Comparison of ENCODE assay signal across 8 cellular contexts in genomic region chr1:153967109-153967999, GRCh38. TPM values are rescaled to one million over a fixed set of nuclear protein-coding genes. Genes with fewer than 3 reads are reported as not detected.
DNase-seq lines count a peak whose midpoint lies in the region; ATAC-seq and TF ChIP-seq lines count a peak whose summit lies in the region.

TSS of gene CREB3L4 (plus strand) at chr1:153967902. CDS start at chr1:153968526, 624 bp downstream.

- no peaks in the 10 kb centered on the region for H4K20me1 ChIP-seq in OCI-LY7 (ENCODE audit: insufficient read depth, low read length)

- CTCF ChIA-PET in OCI-LY7 (lab: Charles Lee; ENCODE audit: unreplicated experiment), result interaction anchor here (2.0 kb wide), 1 partner anchor 21 kb away, joined by 6 read pairs; the partner anchor contains the start of gene DENND4B

- no peaks in the 10 kb centered on the region for H3K9me3 ChIP-seq in OCI-LY7 (ENCODE audit: low read length)
- H3K9me3 ChIP-seq in mucosa of rectum (ENCODE audit: control insufficient read depth in 2 of 2, low read length in 2 of 2), result no peaks in the 10 kb centered on the region

- H3K4me2 ChIP-seq in OCI-LY7 (ENCODE audit: low read length), result peak within 1 kb of the TSS; percentile 100

- no peaks in the 10 kb centered on the region for H3K9me2 ChIP-seq in OCI-LY7 (ENCODE audit: insufficient read depth, low read length)

- H3K9me3 Mint-ChIP-seq in IgD-negative memory B cell, result no peaks in the 10 kb centered on the region

- peak; percentile 90 for TF ChIP-seq POLR2A in erythroblast (IDR thresholded peaks at IDR 0.05; ENCODE audit: low read length)

- POLR2A ChIA-PET in OCI-LY7 (lab: Charles Lee), result interaction anchor here (0.6 to 4.7 kb wide), 10 partner anchors 9 to 972 kb away, joined by 3 to 54 read pairs (median 8); partner anchors contain the start of genes DENND4B, GATAD2B, JTB and RPS27

- peaks cover 43% of the 10 kb centered on the region for H3K79me2 ChIP-seq in OCI-LY7 (ENCODE audit: insufficient read depth, low read depth, low read length)

- H3K36me3 ChIP-seq in OCI-LY7 (ENCODE audit: insufficient read depth, low read length) (peaks cover 11% of the 10 kb centered on the region; the same call in 1 of the 2 replicates), mucosa of rectum (ENCODE audit: control insufficient read depth in 2 of 2, insufficient read depth in 2 of 2, low read length in 2 of 2) (no peaks in the 10 kb centered on the region)

- peak within 1 kb of the TSS; percentile 89 to 100 (median 94) for H3K4me3 Mint-ChIP-seq in IgD-negative memory B cell

- TF ChIP-seq CTCF in OCI-LY7 (conservative IDR thresholded peaks at IDR 0.05; ENCODE audit: low read length), result peak; percentile 67

- H3K27ac ChIP-seq in OCI-LY7 (ENCODE audit: low read depth, low read length, poor library complexity, severe bottlenecking) (peak within 1 kb of the TSS; percentile 89), mucosa of rectum (ENCODE audit: low read depth in 2 of 2, low read length in 2 of 2) (peak within 1 kb of the TSS; percentile 92 to 94)

- DNase-seq in DMS53 treated with DMSO at 0.1 percent for 48 hours (lab: John Stamatoyannopoulos, UW; ENCODE audit: unreplicated experiment) (peak; percentile 96), OCI-LY7 (ENCODE audit: low spot score) (peak; percentile 98), erythroblast (lab: John Stamatoyannopoulos, UW) (peak; percentile 96 to 98)
- peak; percentile 77 for DNase-seq in activated T-cell treated with anti-CD3 and anti-CD28 coated beads, Interleukin-2, amount 50 U/mL, for 1 hour
- peak; percentile 68 to 75 for DNase-seq in stimulated activated CD8-positive, alpha-beta memory T cell treated with anti-CD3 and anti-CD28 coated beads, Interleukin-7, amount 100 ng/mL, for 4 hours (ENCODE audit: low read depth in 2 of 2)

- H2AFZ ChIP-seq in OCI-LY7 (ENCODE audit: low read length), result peak within 1 kb of the TSS; percentile 77; the same call in 1 of the 2 replicates

- intact Hi-C loops in OCI-LY7 (cut with micrococcal nuclease; ENCODE audit: unreplicated experiment), result loop anchor here (1.0 kb wide), 2 partner anchors 10 to 44 kb away; partner anchors contain the start of gene JTB

- peaks cover 35 to 43% (median 39%) of the 10 kb centered on the region in 3 donors for H3K4me1 Mint-ChIP-seq in IgD-negative memory B cell

- peak within 1 kb of the TSS; percentile 78 for H3K4me3 ChIP-seq in OCI-LY7 (ENCODE audit: low read depth, low read length, poor library complexity, severe bottlenecking)
- H3K4me3 ChIP-seq in mucosa of rectum (ENCODE audit: low read length in 2 of 2), result peak within 1 kb of the TSS; percentile 81 to 94

- peak within 1 kb of the TSS; percentile 90 to 98 (median 97) for H3K27ac Mint-ChIP-seq in IgD-negative memory B cell

- H3K27me3 Mint-ChIP-seq in IgD-negative memory B cell, result no peaks in the 10 kb centered on the region

- BruUV-seq in OCI-LY7 (replicated peaks; lab: Mats Ljungman, UMichigan), result TSS peak; percentile 87

- H3K4me1 ChIP-seq in OCI-LY7 (ENCODE audit: insufficient read depth, low read length, poor library complexity, severe bottlenecking) (peaks cover 40% of the 10 kb centered on the region), mucosa of rectum (ENCODE audit: control insufficient read depth in 2 of 2, insufficient read depth in 2 of 2, low read length in 2 of 2) (peaks cover 17 to 39% of the 10 kb centered on the region in 2 donors)

- peak within 1 kb of the TSS; percentile 87 to 91 for H3K9ac ChIP-seq in mucosa of rectum (ENCODE audit: low read depth in 1 of 2, low read length in 2 of 2)

- peaks cover 2% of the 10 kb centered on the region for H3K36me3 Mint-ChIP-seq in IgD-negative memory B cell

- peak; percentile 65 for ATAC-seq in GM21576 (IDR thresholded peaks at IDR 0.05; ENCODE audit: unreplicated experiment)

- no peaks in the 10 kb centered on the region for H3K27me3 ChIP-seq in mucosa of rectum (ENCODE audit: control insufficient read depth in 2 of 2, insufficient read depth in 2 of 2, low read length in 2 of 2)

RNA-seq across cellular contexts. Expression of gene CREB3L4, which starts in this region (rescaled TPM):
- 6.5 TPM for polyA plus RNA-seq in IgD-negative memory B cell
- total RNA-seq in OCI-LY7 (2014; rRNA removed; shearing (Covaris generic)), result 17.0 and 17.4 TPM in 2 replicates
- total RNA-seq in OCI-LY7 (2022), result 28.2 and 32.0 TPM in 2 replicates

Comparison
In these comparisons a context has a peak if more than half of its experiments do, and no peak if none do; other contexts are left out.
1. Peak in every context shown above with its lines: DNase-seq, ATAC-seq, H3K4me3 ChIP-seq and H3K27ac ChIP-seq.